In genomic region chr1:222712253-222713090, GRCh38 we compare ENCODE assay signal across 1 cellular context.
A peak's percentile ranks its signal among the peaks of the same experiment; 100 is the strongest.
TF ChIP-seq lines count a peak whose summit lies in the region.

Gene AIDA, minus strand, starts transcription at chr1:222712491. Its CDS starts 174 bp downstream, at chr1:222712317.
Gene BROX, plus strand, starts transcription at chr1:222712564. Its CDS starts 3,136 bp downstream, at chr1:222715700.

TF ChIP-seq in GM12878, 131 proteins besides CTCF, POLR2A, EP300 and RAD21 (continued from another document and continues in another):
- TF ChIP-seq ZNF274 (IDR thresholded peaks at IDR 0.05; ENCODE audit: insufficient read depth, insufficient read length), result no peak
- no peak for TF ChIP-seq MEF2A (IDR thresholded peaks at IDR 0.05; ENCODE audit: insufficient read depth, low read depth, low read length)
- TF ChIP-seq E4F1 (IDR thresholded peaks at IDR 0.05; ENCODE audit: borderline replicate concordance, partially characterized antibody), result peak; percentile 95
- no peak; the same call in 1 of the 2 replicates for TF ChIP-seq MYB (IDR thresholded peaks at IDR 0.05; ENCODE audit: borderline replicate concordance, low read depth, low read length)
- TF ChIP-seq ZNF622 (IDR thresholded peaks at IDR 0.05), result peak; percentile 54
- no peak for TF ChIP-seq GABPA (IDR thresholded peaks at IDR 0.05; ENCODE audit: low read depth)
- TF ChIP-seq TCF12 (IDR thresholded peaks at IDR 0.05; ENCODE audit: low read depth, low read length), result no peak
- no peak for TF ChIP-seq MTA3 (IDR thresholded peaks at IDR 0.05; ENCODE audit: borderline replicate concordance, low read length)
- TF ChIP-seq STAT3 (IDR thresholded peaks at IDR 0.05; ENCODE audit: low read depth, low read length), result no peak
- peak; percentile 58; the same call in 1 of the 2 replicates for TF ChIP-seq NKRF (conservative IDR thresholded peaks at IDR 0.05)
- no peak for TF ChIP-seq RBBP5 (conservative IDR thresholded peaks at IDR 0.05)
- no peak for TF ChIP-seq BCLAF1 (IDR thresholded peaks at IDR 0.05)
- no peak for TF ChIP-seq ZSCAN29 (IDR thresholded peaks at IDR 0.05)
- peak; percentile 66 for TF ChIP-seq ZBTB11 (CRISPR knock-in tag; IDR thresholded peaks at IDR 0.05)
- no peak for TF ChIP-seq KAT2A (conservative IDR thresholded peaks at IDR 0.05; ENCODE audit: control insufficient read depth, low read depth, low read length)
- TF ChIP-seq MAX (IDR thresholded peaks at IDR 0.05; ENCODE audit: low read depth, low read length), result no peak
- TF ChIP-seq ZNF207 (IDR thresholded peaks at IDR 0.05; ENCODE audit: borderline replicate concordance), result peak; percentile 80; the same call in 1 of the 2 replicates
- TF ChIP-seq KDM1A (IDR thresholded peaks at IDR 0.05; ENCODE audit: borderline replicate concordance), result no peak
- no peak for TF ChIP-seq SPI1 (IDR thresholded peaks at IDR 0.05; ENCODE audit: borderline replicate concordance, insufficient read depth, low read depth, low read length)
- TF ChIP-seq STAT1 (conservative IDR thresholded peaks at IDR 0.05), result peak; percentile 95
- 0 out of 2 replicates have a peak, but pooled peaks have one; percentile 7 for TF ChIP-seq RFX5 (IDR thresholded peaks at IDR 0.05; ENCODE audit: low read depth, low read length)
- peak; percentile 30; the same call in 1 of the 3 replicates for TF ChIP-seq POU2F2 (IDR thresholded peaks at IDR 0.05; ENCODE audit: borderline replicate concordance, low read depth, low read length)
- TF ChIP-seq RAD51 (IDR thresholded peaks at IDR 0.05), result peak; percentile 99
- no peak for TF ChIP-seq IRF3 (IDR thresholded peaks at IDR 0.05)
- TF ChIP-seq EGR1 (IDR thresholded peaks at IDR 0.05; ENCODE audit: borderline replicate concordance in 1 of 2, low read depth in 2 of 2, low read length in 2 of 2), result no peak
- TF ChIP-seq BCL3 (IDR thresholded peaks at IDR 0.05; ENCODE audit: borderline replicate concordance, insufficient read depth, low read depth, low read length, poor library complexity, severe bottlenecking), result peak; percentile 15
- peak; percentile 92 for TF ChIP-seq NR2C1 (IDR thresholded peaks at IDR 0.05)
- TF ChIP-seq BHLHE40 (IDR thresholded peaks at IDR 0.05; ENCODE audit: borderline replicate concordance in 1 of 2, low read depth in 2 of 2, low read length in 1 of 2), result peak; percentile 85 to 98
- TF ChIP-seq IRF5 (IDR thresholded peaks at IDR 0.05; ENCODE audit: borderline replicate concordance), result no peak
- peak; percentile 80; the same call in 1 of the 2 replicates for TF ChIP-seq ATF3 (IDR thresholded peaks at IDR 0.05; ENCODE audit: borderline replicate concordance, extremely low read depth, low read depth, low read length)
- TF ChIP-seq ZBTB40 (IDR thresholded peaks at IDR 0.05; ENCODE audit: borderline replicate concordance), result no peak
- peak; percentile 61; the same call in 1 of the 2 replicates for TF ChIP-seq TBL1XR1 (IDR thresholded peaks at IDR 0.05; ENCODE audit: low read depth, low read length)
- TF ChIP-seq IKZF1 (conservative IDR thresholded peaks at IDR 0.05), result peak; percentile 82
- no peak for TF ChIP-seq SUPT20H (IDR thresholded peaks at IDR 0.05; ENCODE audit: borderline replicate concordance, control insufficient read depth, low read depth, low read length)
- TF ChIP-seq MXI1 (IDR thresholded peaks at IDR 0.05; ENCODE audit: low read depth, low read length), result no peak
